19 cellular contexts compared by ENCODE assay signal in genomic region chr13:97288486-97288900, GRCh38.
DNase-seq lines count a peak whose midpoint lies in the region; ATAC-seq and TF ChIP-seq lines count a peak whose summit lies in the region.
"Had no signal": no experiment of that assay in that cellular context is flagged by ENCODE, and none has a peak within 500 bp of the region (broad histone marks: within the 10 kb centered on the region; RNA-seq: fewer than 3 reads in every experiment).

No MANE protein-coding gene starts in this region.

- ATAC-seq in left lobe of liver (peak; percentile 82), HG03039 (IDR thresholded peaks at IDR 0.05; ENCODE audit: unreplicated experiment) (no peak)
- ATAC-seq: A549 had no signal

- H3K36me3 Mint-ChIP-seq in HFFc6 (ENCODE audit: low read depth) = peaks cover 39% of the 10 kb centered on the region
- peaks cover 21% of the 10 kb centered on the region for H3K36me3 Mint-ChIP-seq in activated naive CD8-positive, alpha-beta T cell

- no peak overlapping the region for H3K27ac Mint-ChIP-seq in HFFc6
- peak overlapping the region; percentile 16 for H3K27ac Mint-ChIP-seq in activated naive CD8-positive, alpha-beta T cell
- H3K27ac Mint-ChIP-seq: B cell, CD14-positive monocyte, H9 had no signal

- no peaks in the 10 kb centered on the region; the same call in none of the 2 replicates for H3K27me3 Mint-ChIP-seq in HFFc6 (ENCODE audit: insufficient read depth)
- H3K27me3 Mint-ChIP-seq in activated naive CD8-positive, alpha-beta T cell = no peaks in the 10 kb centered on the region
- H3K27me3 Mint-ChIP-seq: B cell had no signal

- H3K4me1 Mint-ChIP-seq in HFFc6 (ENCODE audit: low read depth) = peaks cover 55% of the 10 kb centered on the region
- peaks cover 28% of the 10 kb centered on the region for H3K4me1 Mint-ChIP-seq in activated naive CD8-positive, alpha-beta T cell (ENCODE audit: low read depth)
- H3K4me1 Mint-ChIP-seq: H9 had no signal

- H3K4me3 Mint-ChIP-seq in HFFc6 = no peak overlapping the region
- no peak overlapping the region for H3K4me3 Mint-ChIP-seq in activated naive CD8-positive, alpha-beta T cell
- H3K4me3 Mint-ChIP-seq: B cell, CD14-positive monocyte, H9 had no signal

- DNase-seq in HFFc6 = no peak
- peak; percentile 79 for DNase-seq in left lobe of liver (ENCODE audit: low spot score)
- DNase-seq in renal cortical epithelial cell (ENCODE audit: low read depth) = peak; percentile 56
- no peak for DNase-seq in DMS 273 (lab: John Stamatoyannopoulos, UW; ENCODE audit: unreplicated experiment)
- DNase-seq in nucleus accumbens (lab: John Stamatoyannopoulos, UW) = no peak
- DNase-seq: EL, GF-D8, H9, IMR-90, NCI-H1105, NCI-H2081, NCI-H2171, NCI-H345, Peyer's patch had no signal

- TF ChIP-seq CTCF in HFFc6 (IDR thresholded peaks at IDR 0.05) = peak; percentile 11; the same call in 1 of the 2 replicates

- peaks cover 5% of the 10 kb centered on the region for H3K9me3 Mint-ChIP-seq in HFFc6
- no peaks in the 10 kb centered on the region for H3K9me3 Mint-ChIP-seq in activated naive CD8-positive, alpha-beta T cell (ENCODE audit: low read depth)
- H3K9me3 Mint-ChIP-seq: H9 had no signal

Comparison
In these comparisons a context has a peak if more than half of its experiments do, and no peak if none do; other contexts are left out.
1. DNase-seq: peak in left lobe of liver (single experiment) and renal cortical epithelial cell (single experiment); none in HFFc6 (single experiment), DMS 273 (single experiment) and nucleus accumbens (0 of 56).